2 cellular contexts compared by ENCODE assay signal in genomic region chr7:104983620-104984539, GRCh38.
TF ChIP-seq lines count a peak whose summit lies in the region.

No MANE protein-coding gene starts in this region.

TF ChIP-seq in HCT116, 20 proteins besides CTCF, POLR2A, EP300 and RAD21 (continued from another document):
- TF ChIP-seq ELF1 (IDR thresholded peaks at IDR 0.05; ENCODE audit: borderline replicate concordance, low read depth) (peak; percentile 52), SRF (IDR thresholded peaks at IDR 0.05; ENCODE audit: low read depth) (peak; percentile 60; the same call in 1 of the 2 replicates), YY1 (IDR thresholded peaks at IDR 0.05; ENCODE audit: extremely low read depth, insufficient replicate concordance, low read depth, low read length) (peak; percentile 86), ZBTB33 (IDR thresholded peaks at IDR 0.05; ENCODE audit: extremely low read depth, insufficient replicate concordance, low read length) (peak; percentile 5), CEBPB (IDR thresholded peaks at IDR 0.05; ENCODE audit: low read depth) (no peak), EZH2phosphoT487 (IDR thresholded peaks at IDR 0.05; ENCODE audit: borderline replicate concordance) (no peak), REST (IDR thresholded peaks at IDR 0.05; ENCODE audit: low read depth) (no peak)

TF ChIP-seq in SK-N-SH treated with all-trans-retinoic acid at 6 μM for 48 hours, 23 proteins besides CTCF, POLR2A, EP300 and RAD21 (continued from another document):
- TF ChIP-seq POU6F1 (CRISPR knock-in tag; IDR thresholded peaks at IDR 0.05; ENCODE audit: borderline replicate concordance, low read depth) (no peak), GLIS3 (CRISPR knock-in tag; IDR thresholded peaks at IDR 0.05) (peak; percentile 81; the same call in 1 of the 2 replicates), CSDC2 (CRISPR knock-in tag; IDR thresholded peaks at IDR 0.05) (0 out of 2 replicates have a peak, but pooled peaks have one; percentile 76), ARNTL (CRISPR knock-in tag; IDR thresholded peaks at IDR 0.05; ENCODE audit: borderline replicate concordance, low read depth) (no peak), PATZ1 (CRISPR knock-in tag; IDR thresholded peaks at IDR 0.05; ENCODE audit: borderline replicate concordance) (peak; percentile 60; the same call in 1 of the 2 replicates), SNAI2 (CRISPR knock-in tag; IDR thresholded peaks at IDR 0.05) (0 out of 2 replicates have a peak, but pooled peaks have one; percentile 55), ZFP30 (CRISPR knock-in tag; IDR thresholded peaks at IDR 0.05) (no peak), TSHZ2 (CRISPR knock-in tag; IDR thresholded peaks at IDR 0.05) (0 out of 2 replicates have a peak, but pooled peaks have one; percentile 65), CSRNP3 (CRISPR knock-in tag; IDR thresholded peaks at IDR 0.05) (peak; percentile 53; the same call in 1 of the 2 replicates), OSR1 (CRISPR knock-in tag; IDR thresholded peaks at IDR 0.05) (no peak), TCF4 (CRISPR knock-in tag; IDR thresholded peaks at IDR 0.05; ENCODE audit: borderline replicate concordance) (no peak)
